Comparison of ENCODE assay signal across 28 cellular contexts in genomic region chr3:172680684-172681083, GRCh38. TPM values are rescaled to one million over a fixed set of nuclear protein-coding genes. Genes with fewer than 3 reads are reported as not detected.
DNase-seq lines count a peak whose midpoint lies in the region; ATAC-seq, FAIRE-seq and TF ChIP-seq lines count a peak whose summit lies in the region.
"Had no signal": no experiment of that assay in that cellular context is flagged by ENCODE, and none has a peak within 500 bp of the region (broad histone marks: within the 10 kb centered on the region; RNA-seq: fewer than 3 reads in every experiment).

No MANE protein-coding gene starts in this region.

- H3K4me3 ChIP-seq in AG10803 (ENCODE audit: low read length) (no peak overlapping the region), K562 (no peak overlapping the region)
- H3K4me3 ChIP-seq: dorsolateral prefrontal cortex, lung, SK-N-MC, skin epidermis had no signal

- no peaks in the 10 kb centered on the region for H3K9me3 ChIP-seq in K562 (replicated peaks; ENCODE audit: control insufficient read depth, insufficient read depth, low read depth, low read length)
- H3K9me3 ChIP-seq: neutrophil had no signal

- 23% methylated on average over 7 of the region's 7 CpGs for WGBS in K562 (ENCODE audit: insufficient coverage, low coverage, missing lambda C conversion rate)

- in situ Hi-C loops in K562 (cut with MboI), result no loop called here

- no peak overlapping the region for H3K27ac ChIP-seq in K562 (ENCODE audit: extremely low read depth, low read depth, low read length)
- no peak overlapping the region for H3K27ac ChIP-seq in foreskin keratinocyte
- H3K27ac ChIP-seq: dorsolateral prefrontal cortex, neutrophil, SK-N-MC, skin epidermis had no signal

- no peak overlapping the region for H2AFZ ChIP-seq in K562 (ENCODE audit: low read depth, low read length)

- no TSS peak for BruUV-seq in K562 (replicated peaks; lab: Mats Ljungman, UMichigan)

- H3K9me1 ChIP-seq in K562 (ENCODE audit: control insufficient read depth, insufficient read depth, low read length), result no peaks in the 10 kb centered on the region

- peak; percentile 82 for ATAC-seq in K562
- ATAC-seq in foreskin keratinocyte, result peak; percentile 47
- ATAC-seq in GM21717 (IDR thresholded peaks at IDR 0.05; ENCODE audit: unreplicated experiment), result no peak
- ATAC-seq: Panc1 had no signal

- H3K27me3 ChIP-seq in K562 (ENCODE audit: control insufficient read depth in 2 of 2, insufficient read depth in 2 of 2, low read length in 2 of 2) (no peaks in the 10 kb centered on the region), foreskin keratinocyte (no peaks in the 10 kb centered on the region)
- H3K27me3 ChIP-seq: dorsolateral prefrontal cortex, neutrophil had no signal

- DNase-seq in AG10803 (ENCODE audit: low read depth) (peak; percentile 83), HS-5 (ENCODE audit: low read depth) (peak; percentile 39), K562 (ENCODE audit: extremely low read depth in 1 of 4, low spot score in 3 of 4) (peak in 2 of 4 experiments; percentile 26 to 49), foreskin keratinocyte (peak in 1 of 2 donors; percentile 79), kidney tubule cell (ENCODE audit: low spot score) (no peak), NCI-H69 (lab: John Stamatoyannopoulos, UW) (no peak), SK-N-DZ (ENCODE audit: low spot score) (no peak)
- DNase-seq: ACHN; activated CD4-positive, alpha-beta T cell treated with anti-CD3 and anti-CD28 coated beads, Interleukin-2, amount 50 U/mL, for 48 hours; activated CD4-positive, CD25-positive, alpha-beta regulatory T cell; activated effector memory CD4-positive, alpha-beta T cell treated with anti-CD3 and anti-CD28 coated beads, Interleukin-2, amount 50 U/mL, for 16 hours; amniotic stem cell; caudate nucleus; CD4-positive, CD25-positive, alpha-beta regulatory T cell; DMS 273 treated with DMSO at 0.1 percent for 48 hours; dorsolateral prefrontal cortex; GF-D8; NCI-H1417; NCI-H510A; stimulated activated CD4-positive, alpha-beta T cell treated with anti-CD3 and anti-CD28 coated beads, Interleukin-1b, Interleukin-23, amount 100 ng/mL, for 48 hours; T-helper 9 cell had no signal

- no peaks in the 10 kb centered on the region for H3K79me2 ChIP-seq in K562 (ENCODE audit: control insufficient read depth, insufficient read depth, low read length)

- intact Hi-C loops in K562 (cut with micrococcal nuclease), result no loop called here

- H3K9ac ChIP-seq in K562 (ENCODE audit: insufficient read depth in 1 of 2, low read depth in 2 of 2, low read length in 2 of 2), result no peak overlapping the region

- FAIRE-seq in K562 (lab: Jason Lieb, UNC), result peak; percentile 11
- FAIRE-seq: islet of Langerhans had no signal

- H3K4me2 ChIP-seq in K562 (ENCODE audit: insufficient read depth, low read length), result no peak overlapping the region

- H3K4me1 ChIP-seq in K562 (replicated peaks in 1 of 2; ENCODE audit: control insufficient read depth in 2 of 2, insufficient read depth in 2 of 2, low read length in 2 of 2), result no peaks in the 10 kb centered on the region; a peak in 1 of 5 replicates
- peaks cover 33% of the 10 kb centered on the region for H3K4me1 ChIP-seq in foreskin keratinocyte

- CTCF ChIA-PET in K562 (lab: Yijun Ruan, JAX; ENCODE audit: low intra/inter-chr PET ratio), result no interaction called here

- no peak for TF ChIP-seq RAD21 in K562 (CRISPR knock-in tag; conservative IDR thresholded peaks at IDR 0.05 in 1 of 2, IDR thresholded peaks at IDR 0.05 in 1 of 2)

- no peaks in the 10 kb centered on the region for H4K20me1 ChIP-seq in K562 (replicated peaks; ENCODE audit: control insufficient read depth, insufficient read depth, low read length)

- no peaks in the 10 kb centered on the region for H3K36me3 ChIP-seq in K562 (ENCODE audit: control insufficient read depth, insufficient read depth, low read length)
- H3K36me3 ChIP-seq: neutrophil had no signal

- TF ChIP-seq EP300 in K562 (IDR thresholded peaks at IDR 0.05; ENCODE audit: low read length), result no peak

- no peak for TF ChIP-seq POLR2A in K562 (conservative IDR thresholded peaks at IDR 0.05)

- TF ChIP-seq CTCF in AG10803 (conservative IDR thresholded peaks at IDR 0.05; ENCODE audit: low read length) (no peak), K562 (IDR thresholded peaks at IDR 0.05 in 2 of 3, conservative IDR thresholded peaks at IDR 0.05 in 1 of 3; ENCODE audit: insufficient read depth in 2 of 3, low read depth in 1 of 3, low read length in 3 of 3) (no peak), foreskin keratinocyte (conservative IDR thresholded peaks at IDR 0.05) (no peak)

- POLR2A ChIA-PET in K562 (lab: Yijun Ruan, JAX), result no interaction called here

TF ChIP-seq in K562, 482 proteins besides CTCF, POLR2A, EP300 and RAD21 (continues in another document):
- TF ChIP-seq, protein P1, sequence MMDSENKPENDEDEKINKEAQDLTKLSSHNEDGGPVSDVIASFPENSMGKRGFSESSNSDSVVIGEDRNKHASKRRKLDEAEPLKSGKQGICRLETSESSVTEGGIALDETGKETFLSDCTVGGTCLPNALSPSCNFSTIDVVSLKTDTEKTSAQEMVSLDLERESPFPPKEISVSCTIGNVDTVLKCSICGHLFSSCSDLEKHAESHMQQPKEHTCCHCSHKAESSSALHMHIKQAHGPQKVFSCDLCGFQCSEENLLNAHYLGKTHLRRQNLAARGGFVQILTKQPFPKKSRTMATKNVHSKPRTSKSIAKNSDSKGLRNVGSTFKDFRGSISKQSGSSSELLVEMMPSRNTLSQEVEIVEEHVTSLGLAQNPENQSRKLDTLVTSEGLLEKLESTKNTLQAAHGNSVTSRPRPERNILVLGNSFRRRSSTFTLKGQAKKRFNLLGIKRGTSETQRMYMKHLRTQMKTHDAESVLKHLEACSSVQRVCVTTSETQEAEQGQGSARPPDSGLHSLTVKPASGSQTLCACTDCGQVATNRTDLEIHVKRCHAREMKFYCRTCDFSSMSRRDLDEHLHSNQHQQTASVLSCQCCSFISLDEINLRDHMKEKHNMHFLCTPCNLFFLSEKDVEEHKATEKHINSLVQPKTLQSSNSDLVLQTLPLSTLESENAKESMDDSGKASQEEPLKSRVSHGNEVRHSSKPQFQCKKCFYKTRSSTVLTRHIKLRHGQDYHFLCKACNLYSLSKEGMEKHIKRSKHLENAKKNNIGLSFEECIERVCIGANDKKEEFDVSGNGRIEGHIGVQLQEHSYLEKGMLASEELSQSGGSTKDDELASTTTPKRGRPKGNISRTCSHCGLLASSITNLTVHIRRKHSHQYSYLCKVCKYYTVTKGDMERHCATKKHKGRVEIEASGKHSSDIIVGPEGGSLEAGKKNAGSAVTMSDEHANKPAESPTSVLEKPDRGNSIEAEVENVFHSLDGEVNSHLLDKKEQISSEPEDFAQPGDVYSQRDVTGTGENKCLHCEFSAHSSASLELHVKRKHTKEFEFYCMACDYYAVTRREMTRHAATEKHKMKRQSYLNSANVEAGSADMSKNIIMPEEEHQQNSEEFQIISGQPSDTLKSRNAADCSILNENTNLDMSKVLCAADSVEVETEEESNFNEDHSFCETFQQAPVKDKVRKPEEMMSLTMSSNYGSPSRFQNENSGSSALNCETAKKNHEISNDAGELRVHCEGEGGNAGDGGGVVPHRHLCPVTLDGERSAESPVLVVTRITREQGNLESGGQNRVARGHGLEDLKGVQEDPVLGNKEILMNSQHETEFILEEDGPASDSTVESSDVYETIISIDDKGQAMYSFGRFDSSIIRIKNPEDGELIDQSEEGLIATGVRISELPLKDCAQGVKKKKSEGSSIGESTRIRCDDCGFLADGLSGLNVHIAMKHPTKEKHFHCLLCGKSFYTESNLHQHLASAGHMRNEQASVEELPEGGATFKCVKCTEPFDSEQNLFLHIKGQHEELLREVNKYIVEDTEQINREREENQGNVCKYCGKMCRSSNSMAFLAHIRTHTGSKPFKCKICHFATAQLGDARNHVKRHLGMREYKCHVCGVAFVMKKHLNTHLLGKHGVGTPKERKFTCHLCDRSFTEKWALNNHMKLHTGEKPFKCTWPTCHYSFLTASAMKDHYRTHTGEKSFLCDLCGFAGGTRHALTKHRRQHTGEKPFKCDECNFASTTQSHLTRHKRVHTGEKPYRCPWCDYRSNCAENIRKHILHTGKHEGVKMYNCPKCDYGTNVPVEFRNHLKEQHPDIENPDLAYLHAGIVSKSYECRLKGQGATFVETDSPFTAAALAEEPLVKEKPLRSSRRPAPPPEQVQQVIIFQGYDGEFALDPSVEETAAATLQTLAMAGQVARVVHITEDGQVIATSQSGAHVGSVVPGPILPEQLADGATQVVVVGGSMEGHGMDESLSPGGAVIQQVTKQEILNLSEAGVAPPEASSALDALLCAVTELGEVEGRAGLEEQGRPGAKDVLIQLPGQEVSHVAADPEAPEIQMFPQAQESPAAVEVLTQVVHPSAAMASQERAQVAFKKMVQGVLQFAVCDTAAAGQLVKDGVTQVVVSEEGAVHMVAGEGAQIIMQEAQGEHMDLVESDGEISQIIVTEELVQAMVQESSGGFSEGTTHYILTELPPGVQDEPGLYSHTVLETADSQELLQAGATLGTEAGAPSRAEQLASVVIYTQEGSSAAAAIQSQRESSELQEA (IDR thresholded peaks at IDR 0.05; ENCODE audit: low read depth), result no peak
- no peak for TF ChIP-seq CEBPB (tag; IDR thresholded peaks at IDR 0.05)
- 0 out of 2 replicates have a peak, but pooled peaks have one; percentile 19 for TF ChIP-seq CREM (IDR thresholded peaks at IDR 0.05; ENCODE audit: low read depth)
- TF ChIP-seq NFE2 (IDR thresholded peaks at IDR 0.05; ENCODE audit: low read depth), result peak; percentile 37; the same call in 1 of the 2 replicates

RNA-seq across cellular contexts. Expression of gene NCEH1, which starts 30.2 kb away (rescaled TPM):
- 3.5 and 4.7 TPM in 2 replicates for total RNA-seq in K562 (2011; cell fraction: chromatin; rRNA removed; ENCODE audit: low replicate concordance)
- 7.6 and 9.3 TPM in 2 replicates for total RNA-seq in K562 (2011; cell fraction: nucleolus; rRNA removed)
- total RNA-seq in K562 (2011; cell fraction: nucleoplasm; rRNA removed), result 4.1 and 6.2 TPM in 2 replicates
- 1.4 and 1.6 TPM in 2 replicates for total RNA-seq in K562 (2014; rRNA removed)
- 2.8 and 4.0 TPM in 2 replicates for total RNA-seq in K562 (2014; rRNA removed; fragmentation: Illumina TruSeq; extraction: Trizol)
- total RNA-seq in K562 (2015; rRNA removed; fragmentation: Illumina TruSeq; extraction: Trizol), result 2.9 and 3.1 TPM in 2 replicates
- 5.0 and 5.2 TPM in 2 replicates for total RNA-seq in K562 (2021)
- 2.5 and 3.1 TPM in 2 replicates for polyA plus RNA-seq in K562 (2011; rRNA removed)
- polyA plus RNA-seq in K562 (2011; cell fraction: cytosol; rRNA removed), result 1.5 and 1.8 TPM in 2 replicates
- polyA plus RNA-seq in K562 (2011; cell fraction: nucleus; rRNA removed), result 1.7 and 2.6 TPM in 2 replicates
- polyA plus RNA-seq in K562 (2012), result 2.8 and 3.6 TPM in 2 replicates
- polyA plus RNA-seq in K562 (2014; fragmentation: Illumina TruSeq; extraction: Trizol), result 3.3 and 3.9 TPM in 2 replicates
- 1 to 10 TPM; 1.3 to 3.0 TPM for polyA plus RNA-seq in K562 (2014; fragmentation: Nextera tagmentation; extraction: Ambion mirVana)
- 1.8 and 2.8 TPM in 2 replicates for polyA plus RNA-seq in K562 (2014; rRNA removed)
- 4.3 and 4.9 TPM in 2 replicates for polyA minus RNA-seq in K562 (2011; rRNA and poly(A)+ RNA removed)
- 2.5 and 2.7 TPM in 2 replicates for polyA minus RNA-seq in K562 (2011; cell fraction: cytosol; rRNA and poly(A)+ RNA removed)
- polyA minus RNA-seq in K562 (2011; cell fraction: nucleus; rRNA and poly(A)+ RNA removed), result 5.5 and 7.8 TPM in 2 replicates
- total RNA-seq in foreskin keratinocyte, result 17.4 and 18.3 TPM in 2 replicates
- polyA plus RNA-seq in foreskin keratinocyte, result 4.9 and 6.3 TPM in 2 replicates
- 1.8 and 2.1 TPM in 2 replicates for polyA plus RNA-seq in SK-N-DZ (2014; cell fraction: cytosol; rRNA removed)
- polyA plus RNA-seq in SK-N-DZ (2014; cell fraction: nucleus; rRNA removed), result 0.49 and 1.7 TPM in 2 replicates

Comparison
In these comparisons a context has a peak if more than half of its experiments do, and no peak if none do; other contexts are left out.
1. DNase-seq: peak in AG10803 (single experiment) and HS-5 (single experiment); none in kidney tubule cell (single experiment), NCI-H69 (single experiment) and SK-N-DZ (single experiment).